Comparison of ENCODE assay signal across 10 cellular contexts in genomic region chr11:11416502-11416901, GRCh38.
DNase-seq lines count a peak whose midpoint lies in the region; ATAC-seq and TF ChIP-seq lines count a peak whose summit lies in the region.
"Had no signal": no experiment of that assay in that cellular context is flagged by ENCODE, and none has a peak within 500 bp of the region (broad histone marks: within the 10 kb centered on the region; RNA-seq: fewer than 3 reads in every experiment).

No MANE protein-coding gene starts in this region.

- no peaks in the 10 kb centered on the region for H3K36me3 Mint-ChIP-seq in effector memory CD8-positive, alpha-beta T cell (ENCODE audit: insufficient read depth)

- H2AFZ ChIP-seq in hepatocyte = no peak overlapping the region

- no peaks in the 10 kb centered on the region for H3K79me2 ChIP-seq in hepatocyte

- DNase-seq in HS-27A (ENCODE audit: low read depth) = peak; percentile 76
- peak; percentile 66 to 67 for DNase-seq in SJCRH30
- DNase-seq in globus pallidus (ENCODE audit: low spot score) = peak; percentile 33
- DNase-seq in stromal cell of bone marrow (ENCODE audit: low read depth) = peak; percentile 40
- DNase-seq in effector memory CD8-positive, alpha-beta T cell = no peak
- DNase-seq in NCI-H146 treated with DMSO at 0.1 percent for 48 hours (lab: John Stamatoyannopoulos, UW; ENCODE audit: unreplicated experiment) = no peak
- DNase-seq in hepatocyte (ENCODE audit: low spot score) = no peak
- DNase-seq: activated CD4-positive, alpha-beta T cell treated with anti-CD3 and anti-CD28 coated beads for 36 hours; stimulated activated CD4-positive, alpha-beta T cell treated with anti-CD3 and anti-CD28 coated beads, Interleukin-2, amount 100 ng/mL, for 48 hours had no signal

- H3K4me1 Mint-ChIP-seq in effector memory CD8-positive, alpha-beta T cell (ENCODE audit: low read depth in 2 of 2) = peaks cover 0 to 5% of the 10 kb centered on the region in 2 donors

- H3K4me3 Mint-ChIP-seq in effector memory CD8-positive, alpha-beta T cell = no peak overlapping the region
- H3K4me3 Mint-ChIP-seq: activated CD4-positive, alpha-beta T cell treated with anti-CD3 and anti-CD28 coated beads for 36 hours had no signal

- no peaks in the 10 kb centered on the region for H3K36me3 ChIP-seq in SJCRH30
- H3K36me3 ChIP-seq in hepatocyte (replicated peaks; ENCODE audit: insufficient read depth, low read depth) = no peaks in the 10 kb centered on the region

- 75% methylated on average over 5 of the region's 5 CpGs for WGBS in hepatocyte (ENCODE audit: low lambda C conversion rate, missing lambda C conversion rate)

- H3K27me3 ChIP-seq in SJCRH30 (no peaks in the 10 kb centered on the region), hepatocyte (no peaks in the 10 kb centered on the region)

- peaks cover 18 to 67% of the 10 kb centered on the region in 2 donors for H3K27me3 Mint-ChIP-seq in effector memory CD8-positive, alpha-beta T cell

- H3K27ac Mint-ChIP-seq in effector memory CD8-positive, alpha-beta T cell = no peak overlapping the region
- H3K27ac Mint-ChIP-seq: activated CD4-positive, alpha-beta T cell treated with anti-CD3 and anti-CD28 coated beads for 36 hours had no signal

- no peaks in the 10 kb centered on the region for H3K9me3 Mint-ChIP-seq in effector memory CD8-positive, alpha-beta T cell

- ATAC-seq in effector memory CD8-positive, alpha-beta T cell (replicated peaks) = no peak
- ATAC-seq: activated CD4-positive, alpha-beta T cell treated with anti-CD3 and anti-CD28 coated beads for 36 hours; left colon had no signal

- H3K4me3 ChIP-seq in SJCRH30 = no peak overlapping the region
- no peak overlapping the region for H3K4me3 ChIP-seq in hepatocyte

- H3K9me3 ChIP-seq in SJCRH30 (replicated peaks) (no peaks in the 10 kb centered on the region), hepatocyte (ENCODE audit: low read depth) (no peaks in the 10 kb centered on the region)

- H3K4me1 ChIP-seq in SJCRH30 (peaks cover 19% of the 10 kb centered on the region), hepatocyte (ENCODE audit: insufficient read depth) (no peaks in the 10 kb centered on the region)

- H3K27ac ChIP-seq in SJCRH30 (no peak overlapping the region), hepatocyte (no peak overlapping the region)

- H4K20me1 ChIP-seq in hepatocyte (ENCODE audit: insufficient read depth, poor library complexity, severe bottlenecking) = no peaks in the 10 kb centered on the region

- H3K9me2 ChIP-seq in hepatocyte (replicated peaks; ENCODE audit: insufficient read depth) = no peaks in the 10 kb centered on the region

- no peak overlapping the region for H3K4me2 ChIP-seq in hepatocyte

- no peak for TF ChIP-seq CTCF in hepatocyte (IDR thresholded peaks at IDR 0.05; ENCODE audit: poor library complexity)

Comparison
In these comparisons a context has a peak if more than half of its experiments do, and no peak if none do; other contexts are left out.
1. DNase-seq: peak in HS-27A (single experiment), SJCRH30 (2 of 2), globus pallidus (single experiment) and stromal cell of bone marrow (single experiment); none in effector memory CD8-positive, alpha-beta T cell (0 of 3), NCI-H146 treated with DMSO at 0.1 percent for 48 hours (single experiment) and hepatocyte (single experiment).